19 cellular contexts compared by ENCODE assay signal in the genomic region with DNA sequence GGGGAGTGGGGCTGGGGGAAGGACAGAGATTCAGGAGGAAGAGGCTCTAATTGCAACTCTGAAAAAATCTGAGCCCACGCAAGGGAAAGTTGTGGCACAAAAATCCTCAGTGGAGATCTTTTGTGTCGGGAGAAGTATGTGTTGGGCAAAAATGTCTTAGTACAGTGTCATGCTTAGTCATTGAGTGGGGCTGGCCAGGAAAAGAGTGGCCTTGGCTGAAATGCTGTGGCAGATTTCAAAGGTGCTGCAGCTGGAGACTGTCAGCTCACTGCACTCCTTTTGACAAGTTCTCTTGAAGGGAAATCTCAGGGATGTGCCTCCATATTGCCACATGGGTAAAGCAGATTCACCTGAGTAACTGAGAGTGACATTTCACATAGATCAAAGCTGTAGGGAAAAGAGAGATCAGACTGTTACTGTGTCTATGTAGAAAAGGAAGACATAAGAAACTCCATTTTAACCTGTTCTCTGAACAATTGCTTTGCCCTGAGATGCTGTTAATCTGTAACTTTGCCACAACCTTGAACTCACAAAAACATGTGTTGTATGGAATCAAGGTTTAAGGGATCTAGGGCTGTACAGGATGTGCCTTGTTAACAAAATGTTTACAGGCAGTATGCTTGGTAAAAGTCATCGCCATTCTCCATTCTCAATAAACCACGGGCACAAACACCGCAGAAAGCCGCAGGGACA. TPM values are rescaled to one million over a fixed set of nuclear protein-coding genes. Genes with fewer than 3 reads are reported as not detected.
DNase-seq lines count a peak whose midpoint lies in the region; ATAC-seq, FAIRE-seq and TF ChIP-seq lines count a peak whose summit lies in the region.
"Had no signal": no experiment of that assay in that cellular context is flagged by ENCODE, and none has a peak within 500 bp of the region (broad histone marks: within the 10 kb centered on the region; RNA-seq: fewer than 3 reads in every experiment).

No MANE protein-coding gene starts in this region.

- POLR2A ChIA-PET in AG04450 (lab: Yijun Ruan, JAX), result no interaction called here
- POLR2A ChIA-PET in HCT116 (lab: Charles Lee), result no interaction called here

- H2AFZ ChIP-seq in HCT116 (ENCODE audit: low read depth, low read length, poor library complexity, severe bottlenecking), result peak overlapping the region; percentile 77
- peak overlapping the region; percentile 7 for H2AFZ ChIP-seq in astrocyte (ENCODE audit: low read depth, low read length)

- no peaks in the 10 kb centered on the region for H4K20me1 ChIP-seq in HCT116 (ENCODE audit: insufficient read depth)
- no peaks in the 10 kb centered on the region for H4K20me1 ChIP-seq in astrocyte (ENCODE audit: insufficient read depth, low read length)
- H4K20me1 ChIP-seq: BLaER1 treated with 17β-estradiol and CSF1 and Interleukin-3, amounts not matched to agents 10 nM and 100 nM had no signal

- H3K4me1 Mint-ChIP-seq in astrocyte (ENCODE audit: low read depth, unreplicated experiment), result peaks cover 24% of the 10 kb centered on the region
- H3K4me1 Mint-ChIP-seq: stimulated activated effector memory CD8-positive, alpha-beta T cell treated with anti-CD3 and anti-CD28 coated beads, Interleukin-12 subunit alpha, Interleukin-12 subunit beta, amount 100 ng/mL, for 72 hours; T-cell had no signal

- no peak overlapping the region for H3K4me2 ChIP-seq in HCT116 (ENCODE audit: low read length)
- H3K4me2 ChIP-seq in astrocyte (ENCODE audit: low read length), result peak overlapping the region; percentile 72

- RAD21 ChIA-PET in HCT116 (lab: Charles Lee; ENCODE audit: low non-redundant PET in 1 of 2, low total read pairs in 2 of 2, uncharacterized antibody in 2 of 2, unreplicated experiment in 2 of 2), result no interaction called here

- no peaks in the 10 kb centered on the region for H3K9me2 ChIP-seq in HCT116 (ENCODE audit: insufficient read depth)

- H3K27ac ChIP-seq in AG04450 (ENCODE audit: low read depth, low read length) (peak overlapping the region; percentile 25), HCT116 (ENCODE audit: low read depth, low read length) (no peak overlapping the region), astrocyte (ENCODE audit: low read depth, low read length) (peak overlapping the region; percentile 61)
- H3K27ac ChIP-seq: BLaER1 treated with 17β-estradiol and CSF1 and Interleukin-3, amounts not matched to agents 10 nM and 100 nM; colonic mucosa; ovary; vagina had no signal

- no peak for TF ChIP-seq RAD21 in HCT116 (IDR thresholded peaks at IDR 0.05; ENCODE audit: low read depth)

- no peak for TF ChIP-seq CTCF in AG04450 (IDR thresholded peaks at IDR 0.05; ENCODE audit: low read depth, low read length)
- TF ChIP-seq CTCF in HCT116 (IDR thresholded peaks at IDR 0.05 in 2 of 3, conservative IDR thresholded peaks at IDR 0.05 in 1 of 3; ENCODE audit: borderline replicate concordance in 1 of 3, insufficient read depth in 1 of 3, low read depth in 2 of 3, low read length in 2 of 3), result no peak
- no peak for TF ChIP-seq CTCF in astrocyte (IDR thresholded peaks at IDR 0.05; ENCODE audit: insufficient read depth, low read depth, low read length)

- ATAC-seq in HCT116, result 0 out of 2 replicates have a peak, but pooled peaks have one; percentile 22
- ATAC-seq: left lobe of liver; stimulated activated effector memory CD8-positive, alpha-beta T cell treated with anti-CD3 and anti-CD28 coated beads, Interleukin-12 subunit alpha, Interleukin-12 subunit beta, amount 100 ng/mL, for 72 hours; T-cell had no signal

- DNase-seq in AG04450 (ENCODE audit: low read depth, low spot score) (peak; percentile 7), HCT116 (ENCODE audit: low read depth, low spot score) (no peak), astrocyte (ENCODE audit: low read depth) (peak; percentile 72), kidney tubule cell (ENCODE audit: low spot score) (peak; percentile 73), HAP-1 (ENCODE audit: low spot score in 2 of 2) (no peak), mucosa of gallbladder (ENCODE audit: low spot score) (no peak), GOT3 (lab: John Stamatoyannopoulos, UW) (no peak), SW 1271 (lab: John Stamatoyannopoulos, UW) (no peak)
- DNase-seq: activated effector memory CD4-positive, alpha-beta T cell treated with anti-CD3 and anti-CD28 coated beads, Interleukin-2, amount 50 U/mL, for 16 hours; colonic mucosa; NCI-H2029 treated with DMSO at 0.1 percent for 48 hours; ovary; stimulated activated CD4-positive, alpha-beta T cell treated with anti-CD3 and anti-CD28 coated beads, Interleukin-2, amount 100 ng/mL, for 24 hours; T-cell had no signal

- CTCF ChIA-PET in AG04450 (lab: Charles Lee) (no interaction called here), HCT116 (lab: Charles Lee) (no interaction called here)

- in situ Hi-C loops in HAP-1 (cut with MboI; ENCODE audit: low sequenced_read_pairs), result no loop called here

- H3K79me2 ChIP-seq in HCT116 (ENCODE audit: insufficient read depth, low read length) (no peaks in the 10 kb centered on the region), astrocyte (ENCODE audit: insufficient read depth, low read length) (no peaks in the 10 kb centered on the region)

- H3K4me3 Mint-ChIP-seq in astrocyte (ENCODE audit: unreplicated experiment), result peak overlapping the region; percentile 41
- H3K4me3 Mint-ChIP-seq: stimulated activated effector memory CD8-positive, alpha-beta T cell treated with anti-CD3 and anti-CD28 coated beads, Interleukin-12 subunit alpha, Interleukin-12 subunit beta, amount 100 ng/mL, for 72 hours; T-cell had no signal

- no peak for TF ChIP-seq POLR2A in HCT116 (IDR thresholded peaks at IDR 0.05; ENCODE audit: borderline replicate concordance, extremely low read depth, insufficient read depth, insufficient read length)

- H3K9me3 Mint-ChIP-seq in astrocyte (ENCODE audit: unreplicated experiment), result peaks cover 5% of the 10 kb centered on the region
- H3K9me3 Mint-ChIP-seq: stimulated activated effector memory CD8-positive, alpha-beta T cell treated with anti-CD3 and anti-CD28 coated beads, Interleukin-12 subunit alpha, Interleukin-12 subunit beta, amount 100 ng/mL, for 72 hours had no signal

- no peaks in the 10 kb centered on the region for H3K36me3 Mint-ChIP-seq in astrocyte (ENCODE audit: low read depth, unreplicated experiment)
- H3K36me3 Mint-ChIP-seq: stimulated activated effector memory CD8-positive, alpha-beta T cell treated with anti-CD3 and anti-CD28 coated beads, Interleukin-12 subunit alpha, Interleukin-12 subunit beta, amount 100 ng/mL, for 72 hours had no signal

- H3K27me3 ChIP-seq in AG04450 (ENCODE audit: control insufficient read depth, insufficient read depth, low read length) (no peaks in the 10 kb centered on the region), HCT116 (ENCODE audit: insufficient read depth, low read length) (no peaks in the 10 kb centered on the region), astrocyte (ENCODE audit: insufficient read depth, low read length) (no peaks in the 10 kb centered on the region), HAP-1 (ENCODE audit: low read depth) (no peaks in the 10 kb centered on the region; the same call in 1 of the 2 replicates)
- H3K27me3 ChIP-seq: BLaER1 treated with 17β-estradiol and CSF1 and Interleukin-3, amounts not matched to agents 10 nM and 100 nM; colonic mucosa; ovary; vagina had no signal

- no peaks in the 10 kb centered on the region for H3K27me3 Mint-ChIP-seq in astrocyte (ENCODE audit: low read depth, unreplicated experiment)

- peak; percentile 75 for FAIRE-seq in astrocyte (lab: Jason Lieb, UNC)
- FAIRE-seq: HTR-8/SVneo had no signal

- 0 out of 2 replicates have a peak, but pooled peaks cover 2% of the 10 kb centered on the region for H3K9me3 ChIP-seq in AG04450 (ENCODE audit: control insufficient read depth, insufficient read depth, low read length)
- H3K9me3 ChIP-seq in HCT116 (ENCODE audit: control insufficient read depth in 1 of 2, insufficient read depth in 1 of 2, low read depth in 1 of 2, low read length in 2 of 2), result no peaks in the 10 kb centered on the region
- H3K9me3 ChIP-seq in astrocyte (ENCODE audit: insufficient read depth, low read depth, low read length), result no peaks in the 10 kb centered on the region
- no peaks in the 10 kb centered on the region; the same call in 1 of the 2 replicates for H3K9me3 ChIP-seq in HAP-1
- H3K9me3 ChIP-seq: colonic mucosa, ovary, vagina had no signal

- H3K9ac ChIP-seq in HCT116 (ENCODE audit: low read length) (no peak overlapping the region), astrocyte (ENCODE audit: low read length) (peak overlapping the region; percentile 20)
- H3K9ac ChIP-seq: BLaER1 treated with 17β-estradiol and CSF1 and Interleukin-3, amounts not matched to agents 10 nM and 100 nM had no signal

- H3K27ac Mint-ChIP-seq in astrocyte (ENCODE audit: unreplicated experiment), result peak overlapping the region; percentile 94
- H3K27ac Mint-ChIP-seq: stimulated activated effector memory CD8-positive, alpha-beta T cell treated with anti-CD3 and anti-CD28 coated beads, Interleukin-12 subunit alpha, Interleukin-12 subunit beta, amount 100 ng/mL, for 72 hours; T-cell had no signal

- no peaks in the 10 kb centered on the region for H3K36me3 ChIP-seq in HCT116 (ENCODE audit: control insufficient read depth in 1 of 2, insufficient read depth in 2 of 2, low read length in 2 of 2)
- H3K36me3 ChIP-seq in astrocyte (ENCODE audit: insufficient read depth, low read length), result no peaks in the 10 kb centered on the region
- no peaks in the 10 kb centered on the region for H3K36me3 ChIP-seq in HAP-1 (replicated peaks)
- H3K36me3 ChIP-seq: BLaER1 treated with 17β-estradiol and CSF1 and Interleukin-3, amounts not matched to agents 10 nM and 100 nM; colonic mucosa; ovary; vagina had no signal

- no peak overlapping the region for H3K4me3 ChIP-seq in AG04450 (ENCODE audit: low read depth, low read length)
- H3K4me3 ChIP-seq in HCT116 (replicated peaks in 1 of 2; ENCODE audit: low read depth in 1 of 2, low read length in 2 of 2), result no peak overlapping the region
- H3K4me3 ChIP-seq in astrocyte (ENCODE audit: insufficient read depth, low read depth, low read length), result no peak overlapping the region
- H3K4me3 ChIP-seq in HAP-1, result no peak overlapping the region
- H3K4me3 ChIP-seq: BLaER1 treated with 17β-estradiol and CSF1 and Interleukin-3, amounts not matched to agents 10 nM and 100 nM; colonic mucosa; ovary; vagina had no signal

- BruUV-seq in HCT116 (replicated peaks; lab: Mats Ljungman, UMichigan), result no TSS peak

- intact Hi-C loops in HCT116 (cut with micrococcal nuclease), result no loop called here

- H3K4me1 ChIP-seq in HCT116 (ENCODE audit: control insufficient read depth in 1 of 2, insufficient read depth in 2 of 2, low read length in 2 of 2) (peaks cover 0 to 21% of the 10 kb centered on the region in 2 experiments; a peak in 3 of 4 replicates), astrocyte (ENCODE audit: insufficient read depth, low read length) (peaks cover 33% of the 10 kb centered on the region), HAP-1 (no peaks in the 10 kb centered on the region; the same call in 1 of the 2 replicates)
- H3K4me1 ChIP-seq: colonic mucosa, vagina had no signal

RNA-seq across cellular contexts. Expression of a gene that starts 36.0 kb away (rescaled TPM):
- 299 and 335 TPM in 2 replicates for polyA plus RNA-seq in AG04450 (2011; rRNA removed)
- 219 and 237 TPM in 2 replicates for polyA minus RNA-seq in AG04450 (2011; rRNA and poly(A)+ RNA removed)
- total RNA-seq in HCT116 (2021; ENCODE audit: unreplicated experiment) (0.39 TPM), astrocyte (220 and 232 TPM in 2 replicates), mucosa of gallbladder (44.4 TPM)
- polyA plus RNA-seq in HCT116 (2012), result 0.88 and 0.92 TPM in 2 replicates

RNA-seq across cellular contexts. Expression of a gene that starts 53.7 kb away (rescaled TPM):
- 0.21 and 0.27 TPM in 2 replicates for polyA plus RNA-seq in AG04450 (2011; rRNA removed)
- 0.14 TPM in 1 of 2 replicates, not detected in the other for polyA minus RNA-seq in AG04450 (2011; rRNA and poly(A)+ RNA removed)
- total RNA-seq in HCT116 (2021; ENCODE audit: unreplicated experiment) (0.44 TPM), astrocyte (0.14 and 0.25 TPM in 2 replicates), mucosa of gallbladder (0.78 TPM)
- polyA plus RNA-seq in HCT116 (2012), result 0.21 and 0.79 TPM in 2 replicates

Comparison
In these comparisons a context has a peak if more than half of its experiments do, and no peak if none do; other contexts are left out.
1. DNase-seq: peak in AG04450 (single experiment), astrocyte (single experiment) and kidney tubule cell (single experiment); none in HCT116 (single experiment), HAP-1 (0 of 2), mucosa of gallbladder (single experiment), GOT3 (single experiment) and SW 1271 (0 of 2).
2. RNA of a gene that starts 36.0 kb away (total RNA-seq): 220 to 232 TPM in astrocyte and 44.4 TPM in mucosa of gallbladder (single experiment); 0.39 TPM in HCT116 (single experiment); every median in the first group is over 10 times any median in the second.